25 cellular contexts compared by ENCODE assay signal in the genomic region with DNA sequence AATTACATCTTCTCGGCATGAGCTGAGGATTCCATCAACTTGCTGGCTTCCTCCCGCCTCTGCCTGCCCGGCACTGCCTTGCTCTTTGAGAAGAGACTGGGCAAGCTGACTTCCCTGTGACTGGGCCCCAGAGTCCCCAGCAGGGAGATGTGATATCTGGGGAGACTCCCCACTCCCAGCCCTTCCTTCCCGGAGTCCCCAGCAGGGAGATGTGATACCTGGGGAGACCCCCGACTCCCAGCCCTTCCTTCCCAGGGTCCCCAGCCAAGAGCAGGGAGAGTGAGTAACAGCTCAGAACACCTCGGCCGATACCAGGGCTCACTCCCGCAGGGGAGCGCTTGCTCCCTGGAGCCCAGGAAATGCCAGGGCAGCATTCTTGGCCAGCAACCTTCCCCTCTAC.
"Had no signal": no experiment of that assay in that cellular context is flagged by ENCODE, and none has a peak within 500 bp of the region (broad histone marks: within the 10 kb centered on the region; RNA-seq: fewer than 3 reads in every experiment).

No MANE protein-coding gene starts in this region.

- H3K4me3 ChIP-seq: adrenal gland, breast epithelium, SJSA1 had no signal

- DNase-seq: activated CD4-positive, alpha-beta T cell treated with anti-CD3 and anti-CD28 coated beads for 48 hours; activated CD4-positive, alpha-beta T cell treated with anti-CD3 and anti-CD28 coated beads, Interleukin-2, amount 50 U/mL, for 4 hours; activated CD4-positive, CD25-positive, alpha-beta regulatory T cell treated with anti-CD3 and anti-CD28 coated beads, Interleukin-2, amount 50 U/mL, for 72 hours; activated CD8-positive, alpha-beta memory T cell treated with anti-CD3 and anti-CD28 coated beads, Interleukin-2, amount 50 U/mL, for 48 hours; activated CD8-positive, alpha-beta T cell treated with anti-CD3 and anti-CD28 coated beads, Interleukin-2, amount 10 ng/mL, durations not matched to agents 7 days and 5 days; activated naive CD4-positive, alpha-beta T cell treated with anti-CD3 and anti-CD28 coated beads, Interleukin-2, amount 50 U/mL, for 16 hours; activated naive CD8-positive, alpha-beta T cell treated with anti-CD3 and anti-CD28 coated beads, Interleukin-2, amount 10 ng/mL, durations not matched to agents 7 days and 5 days; activated T-cell treated with anti-CD3 and anti-CD28 coated beads, Interleukin-2, amount 50 U/mL, for 1 hour; adrenal gland; anterior cingulate cortex; caudate nucleus; NCI-H1092; NCI-H1417; NCI-H1930; NCI-H345; NCI-H510A; NCI-H526 treated with DMSO at 0.1 percent for 48 hours; NK-92 treated with Interleukin-12 subunit alpha and Interleukin-12 subunit beta, amount 100 ng/mL, for 24 hours; OCI-M1; RPMI8226; SHP77 had no signal

- H3K4me1 ChIP-seq: breast epithelium, SJSA1 had no signal

- H3K36me3 ChIP-seq: adrenal gland, breast epithelium, SJSA1 had no signal

- H3K9me3 ChIP-seq: adrenal gland, breast epithelium, SJSA1 had no signal

- H3K27ac ChIP-seq: breast epithelium, SJSA1 had no signal

- H3K27me3 ChIP-seq: adrenal gland, breast epithelium had no signal

- ATAC-seq: activated CD8-positive, alpha-beta T cell treated with anti-CD3 and anti-CD28 coated beads, Interleukin-2, amount 10 ng/mL, durations not matched to agents 7 days and 5 days; Panc1; WTC11 had no signal
